In the genomic region with DNA sequence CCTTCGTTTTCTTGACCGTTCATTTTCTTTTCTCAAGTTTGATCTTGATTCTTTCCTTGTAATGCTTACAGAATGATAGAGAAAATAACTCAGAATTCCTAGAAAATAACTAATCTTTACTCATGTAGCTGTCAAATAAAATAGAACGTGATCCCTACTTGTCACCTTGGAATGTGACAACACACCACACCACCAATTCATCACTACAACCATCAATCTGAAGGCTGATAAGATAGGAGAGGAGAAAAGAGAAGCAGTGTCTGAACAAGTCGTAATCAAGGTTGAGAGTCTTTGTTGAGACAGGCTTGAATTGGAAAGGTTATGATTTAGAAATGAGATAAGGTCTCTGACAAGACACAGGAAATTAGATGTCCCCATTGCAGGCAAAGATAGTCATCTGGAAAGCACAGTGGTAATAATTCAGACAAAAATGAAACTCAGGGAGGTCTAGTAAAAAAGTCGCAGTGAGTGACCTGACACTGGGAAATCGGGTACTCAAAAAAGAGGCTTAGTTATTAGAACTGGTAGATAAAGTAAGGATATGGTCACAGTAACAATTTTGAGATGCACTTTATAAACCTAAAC, we compare ENCODE assay signal across 27 cellular contexts.
"Had no signal": no experiment of that assay in that cellular context is flagged by ENCODE, and none has a peak within 500 bp of the region (broad histone marks: within the 10 kb centered on the region; RNA-seq: fewer than 3 reads in every experiment).

No MANE protein-coding gene starts in this region.

- H3K4me3 ChIP-seq: ascending aorta, body of pancreas had no signal

- H3K27me3 ChIP-seq: ascending aorta, body of pancreas had no signal

- H3K36me3 ChIP-seq: ascending aorta had no signal

- H3K27ac ChIP-seq: ascending aorta, body of pancreas, VCaP had no signal

- ATAC-seq: activated naive CD4-positive, alpha-beta T cell treated with anti-CD3 and anti-CD28 coated beads, Interleukin-2, amount 50 U/mL, for 72 hours; activated naive CD8-positive, alpha-beta T cell treated with anti-CD3 and anti-CD28 coated beads, Interleukin-2, amount 50 U/mL, for 24 hours; activated T-cell treated with anti-CD3 and anti-CD28 coated beads, Interleukin-2, amount 50 U/mL, for 4 hours; body of pancreas; PC-3 had no signal

- DNase-seq: activated CD4-positive, alpha-beta memory T cell treated with anti-CD3 and anti-CD28 coated beads for 36 hours; activated CD4-positive, alpha-beta T cell treated with anti-CD3 and anti-CD28 coated beads, Interleukin-2, amount 10 ng/mL, durations not matched to agents 7 days and 5 days; activated CD4-positive, CD25-positive, alpha-beta regulatory T cell; activated CD8-positive, alpha-beta memory T cell treated with anti-CD3 and anti-CD28 coated beads for 24 hours; activated effector memory CD4-positive, alpha-beta T cell treated with anti-CD3 and anti-CD28 coated beads, Interleukin-2, amount 50 U/mL, for 16 hours; activated naive CD4-positive, alpha-beta T cell treated with Interleukin-2 at 50 U/mL for 16 hours; activated naive CD8-positive, alpha-beta T cell treated with anti-CD3 and anti-CD28 coated beads, Interleukin-2, amount 50 U/mL, for 24 hours; activated T-cell treated with anti-CD3 and anti-CD28 coated beads, Interleukin-2, amount 50 U/mL, for 4 hours; amniotic stem cell; body of pancreas; KBM-7; NCI-H1092; NCI-H1417 treated with DMSO at 0.1 percent for 48 hours; NCI-H1694; NCI-H2029; NCI-H2107; NCI-H2171 treated with DMSO at 0.1 percent for 48 hours; NCI-H226; NCI-H526; NCI-H774; NK-92 treated with Interleukin-12 subunit alpha and Interleukin-12 subunit beta, amount 100 ng/mL, for 24 hours; PC-3; SHP77 treated with DMSO at 0.1 percent for 48 hours; T-helper 1 cell had no signal

- H3K9me3 ChIP-seq: ascending aorta, body of pancreas had no signal
